Comparison of ENCODE assay signal across 16 cellular contexts in the genomic region with DNA sequence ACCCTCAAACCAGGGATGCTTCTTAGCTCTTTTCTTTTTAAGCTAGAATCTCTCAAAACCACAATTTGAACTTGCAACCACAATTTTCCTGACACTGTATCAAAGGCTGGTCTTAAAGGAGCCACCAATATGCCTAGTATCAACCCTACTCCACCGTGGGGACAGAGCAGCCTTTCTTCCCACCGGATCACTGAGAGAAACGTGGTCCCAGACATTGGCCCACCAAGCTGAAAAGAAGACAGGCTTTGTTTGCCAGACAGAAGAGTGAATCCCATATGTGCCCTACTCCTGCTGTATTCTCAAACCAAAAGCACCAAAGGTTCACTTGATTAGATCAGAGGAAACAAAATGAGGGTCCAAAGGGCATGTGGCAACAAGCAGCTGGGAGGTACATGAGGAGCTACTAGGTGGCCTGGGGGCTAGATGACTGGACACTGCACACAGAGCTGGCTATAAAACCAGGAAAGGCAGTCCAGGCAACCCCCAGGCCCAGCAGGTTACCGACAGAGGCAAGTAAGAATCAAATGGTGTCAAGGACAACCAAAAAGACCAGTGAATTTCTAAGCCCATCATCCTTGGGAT. TPM values are rescaled to one million over a fixed set of nuclear protein-coding genes. Genes with fewer than 3 reads are reported as not detected.
A peak's percentile ranks its signal among the peaks of the same experiment; 100 is the strongest.
DNase-seq lines count a peak whose midpoint lies in the region; ATAC-seq, FAIRE-seq and TF ChIP-seq lines count a peak whose summit lies in the region.
"Had no signal": no experiment of that assay in that cellular context is flagged by ENCODE, and none has a peak within 500 bp of the region (broad histone marks: within the 10 kb centered on the region; RNA-seq: fewer than 3 reads in every experiment).

No MANE protein-coding gene starts in this region.

- H3K27me3 Mint-ChIP-seq in natural killer cell (ENCODE audit: low read depth in 2 of 2): peaks cover 0 to 2% of the 10 kb centered on the region in 2 donors
- no peaks in the 10 kb centered on the region for H3K27me3 Mint-ChIP-seq in natural killer cell treated with Interleukin-12 subunit alpha and Interleukin-12 subunit beta and Interleukin-15 and Interleukin-18, amount 100 ng/mL, for 72 hours
- H3K27me3 Mint-ChIP-seq: activated naive CD8-positive, alpha-beta T cell had no signal

- H3K4me1 Mint-ChIP-seq in natural killer cell: peaks cover 26 to 33% of the 10 kb centered on the region in 2 donors
- H3K4me1 Mint-ChIP-seq in natural killer cell treated with Interleukin-12 subunit alpha and Interleukin-12 subunit beta and Interleukin-15 and Interleukin-18, amount 100 ng/mL, for 72 hours (ENCODE audit: low read depth in 2 of 2): peaks cover 28 to 29% of the 10 kb centered on the region in 2 donors

- H3K4me1 ChIP-seq in breast epithelium: peaks cover 7 to 9% of the 10 kb centered on the region in 2 donors

- no peak for TF ChIP-seq POLR2A in breast epithelium (IDR thresholded peaks at IDR 0.05)
- no peak for TF ChIP-seq POLR2A in GM12892 (IDR thresholded peaks at IDR 0.05; ENCODE audit: low read depth, low read length)

- H3K36me3 Mint-ChIP-seq in natural killer cell: peaks cover 14% of the 10 kb centered on the region
- H3K36me3 Mint-ChIP-seq in natural killer cell treated with Interleukin-12 subunit alpha and Interleukin-12 subunit beta and Interleukin-15 and Interleukin-18, amount 100 ng/mL, for 72 hours: peaks cover 29% of the 10 kb centered on the region

- peak overlapping the region; percentile 23 to 44 for H3K27ac ChIP-seq in breast epithelium

- DNase-seq in natural killer cell (no peak), breast epithelium (ENCODE audit: low spot score in 2 of 2) (no peak), myocyte (ENCODE audit: low read depth) (peak; percentile 31), GM12892 (ENCODE audit: insufficient read length) (no peak), GM20000 (ENCODE audit: low spot score) (no peak)
- no peak for DNase-seq in natural killer cell treated with Interleukin-12 subunit alpha and Interleukin-12 subunit beta and Interleukin-15 and Interleukin-18, amount 100 ng/mL, for 72 hours (ENCODE audit: low spot score)
- DNase-seq: activated CD4-positive, alpha-beta memory T cell treated with anti-CD3 and anti-CD28 coated beads, Interleukin-2, amount 10 ng/mL, durations not matched to agents 7 days and 5 days; DMS53; NCI-H1105; NCI-H446 had no signal

- peak overlapping the region; percentile 37 for H3K4me3 Mint-ChIP-seq in natural killer cell
- no peak overlapping the region for H3K4me3 Mint-ChIP-seq in natural killer cell treated with Interleukin-12 subunit alpha and Interleukin-12 subunit beta and Interleukin-15 and Interleukin-18, amount 100 ng/mL, for 72 hours
- H3K4me3 Mint-ChIP-seq: activated CD4-positive, alpha-beta memory T cell treated with anti-CD3 and anti-CD28 coated beads, Interleukin-2, amount 10 ng/mL, durations not matched to agents 7 days and 5 days; activated naive CD8-positive, alpha-beta T cell had no signal

- TF ChIP-seq CTCF in natural killer cell (IDR thresholded peaks at IDR 0.05): no peak
- no peak for TF ChIP-seq CTCF in breast epithelium (IDR thresholded peaks at IDR 0.05)
- no peak for TF ChIP-seq CTCF in GM20000 (IDR thresholded peaks at IDR 0.05; ENCODE audit: extremely low read depth, missing control alignments)

- H3K9me3 ChIP-seq in breast epithelium: no peaks in the 10 kb centered on the region

- ATAC-seq in natural killer cell (no peak), HG02852 (IDR thresholded peaks at IDR 0.05; ENCODE audit: unreplicated experiment) (no peak), GM19467 (IDR thresholded peaks at IDR 0.05; ENCODE audit: unreplicated experiment) (no peak)
- ATAC-seq in natural killer cell treated with Interleukin-12 subunit alpha and Interleukin-12 subunit beta and Interleukin-15 and Interleukin-18, amount 100 ng/mL, for 72 hours: no peak

- H3K36me3 ChIP-seq in breast epithelium: peaks cover 7% of the 10 kb centered on the region

- H3K9me3 Mint-ChIP-seq in natural killer cell: no peaks in the 10 kb centered on the region
- no peaks in the 10 kb centered on the region for H3K9me3 Mint-ChIP-seq in natural killer cell treated with Interleukin-12 subunit alpha and Interleukin-12 subunit beta and Interleukin-15 and Interleukin-18, amount 100 ng/mL, for 72 hours
- H3K9me3 Mint-ChIP-seq: activated CD4-positive, alpha-beta memory T cell treated with anti-CD3 and anti-CD28 coated beads, Interleukin-2, amount 10 ng/mL, durations not matched to agents 7 days and 5 days had no signal

- no peak for FAIRE-seq in GM12892 (lab: Jason Lieb, UNC)
- FAIRE-seq: colon, H54, urothelium cell line had no signal

- intact Hi-C loops in natural killer cell (cut with micrococcal nuclease): no loop called here
- intact Hi-C loops in breast epithelium (cut with DNase I; ENCODE audit: low total_unique reads): no loop called here

- H3K27me3 ChIP-seq in breast epithelium: no peaks in the 10 kb centered on the region

- H3K27ac Mint-ChIP-seq in natural killer cell: peak overlapping the region; percentile 32 to 68
- peak overlapping the region in 1 of 2 donors; percentile 14 for H3K27ac Mint-ChIP-seq in natural killer cell treated with Interleukin-12 subunit alpha and Interleukin-12 subunit beta and Interleukin-15 and Interleukin-18, amount 100 ng/mL, for 72 hours
- H3K27ac Mint-ChIP-seq: activated CD4-positive, alpha-beta memory T cell treated with anti-CD3 and anti-CD28 coated beads, Interleukin-2, amount 10 ng/mL, durations not matched to agents 7 days and 5 days; activated naive CD8-positive, alpha-beta T cell had no signal

- no peak overlapping the region for H3K4me3 ChIP-seq in breast epithelium

RNA-seq across cellular contexts. Expression of a gene that starts 3.6 kb away (rescaled TPM):
- total RNA-seq in natural killer cell: under 1 TPM; 0.61 to 0.95 (median 0.82) TPM
- 1 to 10 TPM; 2.1 to 3.3 TPM for total RNA-seq in natural killer cell treated with Interleukin-12 subunit alpha and Interleukin-12 subunit beta and Interleukin-15 and Interleukin-18, amount 100 ng/mL, for 72 hours
- total RNA-seq in breast epithelium: 1 to 10 TPM in 2 of 3 donors, under 1 TPM in 1; 0.88 to 3.2 (median 2.6) TPM
- total RNA-seq in myocyte: 2.1 and 2.7 TPM in 2 replicates
- 3.1 TPM for polyA plus RNA-seq in myocyte (2012)
- 3.6 TPM for polyA plus RNA-seq in GM12892 (2012; ENCODE audit: missing spikeins)

RNA-seq across cellular contexts. Expression of a gene that starts 34.2 kb away (rescaled TPM):
- total RNA-seq in natural killer cell (100 to 1,000 TPM; 170 to 233 (median 229) TPM), breast epithelium (100 to 1,000 TPM; 131 to 150 (median 145) TPM), myocyte (329 and 379 TPM in 2 replicates)
- total RNA-seq in natural killer cell treated with Interleukin-12 subunit alpha and Interleukin-12 subunit beta and Interleukin-15 and Interleukin-18, amount 100 ng/mL, for 72 hours: 100 to 1,000 TPM; 241 to 276 TPM
- 247 TPM for polyA plus RNA-seq in myocyte (2012)
- polyA plus RNA-seq in GM12892 (2012; ENCODE audit: missing spikeins): 126 TPM

RNA-seq across cellular contexts. Expression of a gene that starts 34.3 kb away (rescaled TPM):
- total RNA-seq in natural killer cell: 10 to 100 TPM; 32.9 to 54.8 (median 38.6) TPM
- 10 to 100 TPM; 18.9 to 38.9 TPM for total RNA-seq in natural killer cell treated with Interleukin-12 subunit alpha and Interleukin-12 subunit beta and Interleukin-15 and Interleukin-18, amount 100 ng/mL, for 72 hours
- total RNA-seq in breast epithelium: 10 to 100 TPM; 15.2 to 34.4 (median 26.9) TPM
- total RNA-seq in myocyte: 32.1 and 37.3 TPM in 2 replicates
- polyA plus RNA-seq in myocyte (2012): 36.2 TPM
- polyA plus RNA-seq in GM12892 (2012; ENCODE audit: missing spikeins): 42.6 TPM

RNA-seq across cellular contexts. Expression of a gene that starts 57.8 kb away (rescaled TPM):
- total RNA-seq in natural killer cell: not detected
- total RNA-seq in natural killer cell treated with Interleukin-12 subunit alpha and Interleukin-12 subunit beta and Interleukin-15 and Interleukin-18, amount 100 ng/mL, for 72 hours: not detected
- total RNA-seq in breast epithelium: 1 to 10 TPM in 2 of 3 donors, under 1 TPM in 1; 0.98 to 2.1 (median 1.6) TPM
- total RNA-seq in myocyte: 18.1 and 29.7 TPM in 2 replicates
- polyA plus RNA-seq in myocyte (2012): 154 TPM
- polyA plus RNA-seq in GM12892 (2012; ENCODE audit: missing spikeins): not detected
- total RNA-seq: activated CD4-positive, alpha-beta memory T cell treated with anti-CD3 and anti-CD28 coated beads, Interleukin-2, amount 10 ng/mL, durations not matched to agents 7 days and 5 days had no signal
